25 cellular contexts compared by ENCODE assay signal in the genomic region with DNA sequence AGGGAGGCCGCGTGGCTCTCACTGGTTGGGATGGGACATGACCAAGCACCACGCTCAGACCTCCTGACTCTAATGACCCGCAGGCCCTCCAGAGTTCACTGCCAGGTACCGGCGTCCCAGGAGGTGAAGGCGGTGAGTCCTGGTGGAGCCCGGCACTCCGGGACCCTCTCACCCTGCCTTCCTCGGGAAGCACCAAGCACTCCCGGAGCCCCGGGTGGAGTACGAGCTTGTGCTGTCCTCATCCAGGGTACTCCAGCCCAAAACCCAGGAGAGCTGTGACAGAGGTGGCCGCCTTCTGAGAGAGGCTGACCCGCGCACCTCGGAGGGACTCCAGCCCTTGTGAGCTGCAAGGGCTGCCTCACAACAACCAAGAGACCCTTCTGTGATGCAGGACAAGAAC.
"Had no signal": no experiment of that assay in that cellular context is flagged by ENCODE, and none has a peak within 500 bp of the region (broad histone marks: within the 10 kb centered on the region; RNA-seq: fewer than 3 reads in every experiment).

No MANE protein-coding gene starts in this region.

- H3K9me3 ChIP-seq: MG63, SJSA1 had no signal

- DNase-seq: Karpas-422, KG1, MG63, NCI-H1092, NCI-H1105 treated with DMSO at 0.1 percent for 48 hours, NCI-H1417 treated with DMSO at 0.1 percent for 48 hours, NCI-H146, NCI-H187, NCI-H2029, NCI-H2081 treated with DMSO at 0.1 percent for 48 hours, NCI-H2171, NCI-H226, NCI-H446, NCI-H510A, NCI-H524 treated with DMSO at 0.1 percent for 48 hours, NCI-H69, NCI-H774, Right ventricle myocardium superior, RPMI8226, SIG-M5 had no signal

- H3K27ac ChIP-seq: HL-60, SJSA1, SK-N-MC had no signal

- FAIRE-seq: HTR-8/SVneo, RCC 7860 had no signal

- H3K27me3 ChIP-seq: MG63, SJSA1 had no signal

- H3K4me3 ChIP-seq: MG63, SJSA1, SK-N-MC had no signal

- H3K4me1 ChIP-seq: SJSA1 had no signal
